14 cellular contexts compared by ENCODE assay signal in the genomic region with DNA sequence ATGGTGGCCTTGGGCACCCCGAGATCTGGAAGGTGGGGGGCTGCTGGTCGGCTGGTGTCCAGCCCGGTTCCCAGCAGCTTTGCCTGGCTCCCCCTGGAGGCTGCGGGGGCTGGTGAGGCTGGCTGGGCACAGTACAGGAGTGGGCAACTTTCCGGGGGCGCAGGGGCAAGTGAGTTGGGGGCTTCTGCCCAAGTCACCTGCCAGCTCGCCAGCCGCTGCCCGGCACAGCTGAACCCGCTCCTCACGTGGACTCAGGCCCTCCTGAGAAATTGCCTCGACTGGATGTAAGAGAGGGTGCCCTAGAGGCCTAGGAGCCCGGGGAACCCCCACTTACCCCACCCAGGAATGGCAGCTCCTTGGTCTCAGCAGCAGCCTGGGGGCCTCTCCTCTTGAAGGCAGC.
DNase-seq lines count a peak whose midpoint lies in the region; ATAC-seq and TF ChIP-seq lines count a peak whose summit lies in the region.
"Had no signal": no experiment of that assay in that cellular context is flagged by ENCODE, and none has a peak within 500 bp of the region (broad histone marks: within the 10 kb centered on the region; RNA-seq: fewer than 3 reads in every experiment).

No MANE protein-coding gene starts in this region.

- H3K27ac ChIP-seq in BLaER1 treated with 17β-estradiol and CSF1 and Interleukin-3, amounts not matched to agents 10 nM and 100 nM = no peak overlapping the region
- H3K27ac ChIP-seq in WERI-Rb-1 = no peak overlapping the region
- H3K27ac ChIP-seq: C4-2B had no signal

- no peak overlapping the region for H3K4me3 ChIP-seq in BLaER1 treated with 17β-estradiol and CSF1 and Interleukin-3, amounts not matched to agents 10 nM and 100 nM
- H3K4me3 ChIP-seq in WERI-Rb-1 (ENCODE audit: low read depth, low read length) = no peak overlapping the region
- H3K4me3 ChIP-seq: GM12878 had no signal

- no peak for DNase-seq in WERI-Rb-1
- DNase-seq in pons (ENCODE audit: low spot score) = no peak
- DNase-seq: 8988T; AML-193; Caco-2; Calu3; CD4-positive, alpha-beta T cell; CD8-positive, alpha-beta T cell; DMS79 treated with DMSO at 0.1 percent for 48 hours had no signal

- H3K4me1 ChIP-seq in BLaER1 treated with 17β-estradiol and CSF1 and Interleukin-3, amounts not matched to agents 10 nM and 100 nM = peaks cover 57 to 87% (median 77%) of the 10 kb centered on the region in 10 experiments
- H3K4me1 ChIP-seq: Caco-2 had no signal

- H3K9ac ChIP-seq in BLaER1 treated with 17β-estradiol and CSF1 and Interleukin-3, amounts not matched to agents 10 nM and 100 nM = no peak overlapping the region

- H3K36me3 ChIP-seq in BLaER1 treated with 17β-estradiol and CSF1 and Interleukin-3, amounts not matched to agents 10 nM and 100 nM = no peaks in the 10 kb centered on the region
- H3K36me3 ChIP-seq in WERI-Rb-1 = no peaks in the 10 kb centered on the region

- peaks cover 0 to 26% (median 0%) of the 10 kb centered on the region in 11 experiments; a peak in 3 of 22 replicates for H4K20me1 ChIP-seq in BLaER1 treated with 17β-estradiol and CSF1 and Interleukin-3, amounts not matched to agents 10 nM and 100 nM

- peak overlapping the region in 9 of 11 experiments; percentile 64 to 94 (median 83); a peak in 11 of 22 replicates for H3K4me2 ChIP-seq in BLaER1 treated with 17β-estradiol and CSF1 and Interleukin-3, amounts not matched to agents 10 nM and 100 nM

- TF ChIP-seq CTCF in WERI-Rb-1 (IDR thresholded peaks at IDR 0.05; ENCODE audit: low read depth, low read length) = peak; percentile 29; the same call in 1 of the 2 replicates

- peaks cover 0 to 4% (median 0%) of the 10 kb centered on the region in 11 experiments; a peak in 2 of 22 replicates for H3K27me3 ChIP-seq in BLaER1 treated with 17β-estradiol and CSF1 and Interleukin-3, amounts not matched to agents 10 nM and 100 nM
- H3K27me3 ChIP-seq in WERI-Rb-1 (ENCODE audit: insufficient read depth, low read depth, severe bottlenecking) = peaks cover 3% of the 10 kb centered on the region

- ATAC-seq in HG03196 (IDR thresholded peaks at IDR 0.05; ENCODE audit: unreplicated experiment) (no peak), GM21423 (IDR thresholded peaks at IDR 0.05; ENCODE audit: unreplicated experiment) (no peak)
- ATAC-seq: CD8-positive, alpha-beta T cell; GM12878 had no signal

- H3K9me3 ChIP-seq in BLaER1 treated with 17β-estradiol and CSF1 and Interleukin-3, amounts not matched to agents 10 nM and 100 nM (replicated peaks in 1 of 11) = no peaks in the 10 kb centered on the region
- H3K9me3 ChIP-seq in WERI-Rb-1 (ENCODE audit: severe bottlenecking) = no peaks in the 10 kb centered on the region
- H3K9me3 ChIP-seq: Caco-2 had no signal
